16 cellular contexts compared by ENCODE assay signal in genomic region chr10:32307609-32308008, GRCh38. TPM values are rescaled to one million over a fixed set of nuclear protein-coding genes. Genes with fewer than 3 reads are reported as not detected.
DNase-seq lines count a peak whose midpoint lies in the region; ATAC-seq, FAIRE-seq and TF ChIP-seq lines count a peak whose summit lies in the region.
"Had no signal": no experiment of that assay in that cellular context is flagged by ENCODE, and none has a peak within 500 bp of the region (broad histone marks: within the 10 kb centered on the region; RNA-seq: fewer than 3 reads in every experiment).

No MANE protein-coding gene starts in this region.

- no peak overlapping the region for H3K4me3 ChIP-seq in keratinocyte (ENCODE audit: control insufficient read depth in 2 of 3, extremely low read depth in 1 of 3, insufficient read depth in 2 of 3, low read depth in 1 of 3, low read length in 3 of 3)
- H3K4me3 ChIP-seq: dorsolateral prefrontal cortex, prostate gland had no signal

- H3K4me3 Mint-ChIP-seq in IgD-negative memory B cell = no peak overlapping the region
- no peak overlapping the region for H3K4me3 Mint-ChIP-seq in stimulated activated naive B cell treated with anti-CD40 and anti-IgM and Interleukin-4, amounts not matched to agents 10 μg/mL and 1 μg/mL and 100 μg/mL, for 72 hours

- TF ChIP-seq CTCF in keratinocyte (optimal IDR thresholded peaks at IDR 0.05 in 1 of 3, IDR thresholded peaks at IDR 0.05 in 1 of 3, conservative IDR thresholded peaks at IDR 0.05 in 1 of 3; ENCODE audit: extremely low read depth in 1 of 3, insufficient read depth in 2 of 3, low read length in 3 of 3) = no peak

- H3K27me3 ChIP-seq in keratinocyte (ENCODE audit: control insufficient read depth, extremely low read depth, insufficient read depth, low read length) = no peaks in the 10 kb centered on the region
- H3K27me3 ChIP-seq: dorsolateral prefrontal cortex had no signal

- H3K4me2 ChIP-seq in keratinocyte (ENCODE audit: control insufficient read depth, extremely low read depth, insufficient read depth, low read depth, low read length) = no peak overlapping the region

- peaks cover 64% of the 10 kb centered on the region for H3K79me2 ChIP-seq in keratinocyte (ENCODE audit: control insufficient read depth, insufficient read depth, low read length)

- no peaks in the 10 kb centered on the region for H3K9me3 ChIP-seq in keratinocyte (ENCODE audit: control insufficient read depth, low read depth, low read length)
- H3K9me3 ChIP-seq: prostate gland had no signal

- no peak overlapping the region for H3K27ac ChIP-seq in keratinocyte (ENCODE audit: control insufficient read depth, insufficient read depth, low read length)
- H3K27ac ChIP-seq: prostate gland had no signal

- no peak overlapping the region for H2AFZ ChIP-seq in keratinocyte (ENCODE audit: control insufficient read depth, low read length)

- H3K27me3 Mint-ChIP-seq in IgD-negative memory B cell = no peaks in the 10 kb centered on the region
- H3K27me3 Mint-ChIP-seq in stimulated activated naive B cell treated with anti-CD40 and anti-IgM and Interleukin-4, amounts not matched to agents 10 μg/mL and 1 μg/mL and 100 μg/mL, for 72 hours = no peaks in the 10 kb centered on the region

- peaks cover 2% of the 10 kb centered on the region for H3K36me3 Mint-ChIP-seq in IgD-negative memory B cell
- H3K36me3 Mint-ChIP-seq in stimulated activated naive B cell treated with anti-CD40 and anti-IgM and Interleukin-4, amounts not matched to agents 10 μg/mL and 1 μg/mL and 100 μg/mL, for 72 hours = peaks cover 18 to 26% of the 10 kb centered on the region in 2 donors

- no peaks in the 10 kb centered on the region for H3K9me3 Mint-ChIP-seq in IgD-negative memory B cell
- no peaks in the 10 kb centered on the region for H3K9me3 Mint-ChIP-seq in stimulated activated naive B cell treated with anti-CD40 and anti-IgM and Interleukin-4, amounts not matched to agents 10 μg/mL and 1 μg/mL and 100 μg/mL, for 72 hours
- H3K9me3 Mint-ChIP-seq: activated T-helper 2 cell treated with anti-CD3 and anti-CD28 coated beads, Interferon-gamma antibody, Interleukin-2, Interleukin-4, amounts not matched to agents 10 μg/mL and 5 μg/mL and 100 μg/mL, durations not matched to agents 14 hours and 24 hours and 36 hours had no signal

- no peaks in the 10 kb centered on the region for H3K4me1 ChIP-seq in keratinocyte (ENCODE audit: control insufficient read depth, extremely low read depth, insufficient read depth, low read length)
- H3K4me1 ChIP-seq: prostate gland had no signal

- ATAC-seq in Right ventricle myocardium superior (ENCODE audit: poor library complexity) (peak; percentile 26), left cardiac atrium (no peak), GM21717 (IDR thresholded peaks at IDR 0.05; ENCODE audit: unreplicated experiment) (no peak)
- no peak for ATAC-seq in stimulated activated naive B cell treated with anti-CD40 and anti-IgM and Interleukin-4, amounts not matched to agents 10 μg/mL and 1 μg/mL and 100 μg/mL, for 72 hours (replicated peaks)

- DNase-seq in Right ventricle myocardium superior = no peak
- DNase-seq in left cardiac atrium = no peak
- no peak for DNase-seq in keratinocyte (ENCODE audit: low read depth, low spot score)
- DNase-seq in stimulated activated naive B cell treated with anti-CD40 and anti-IgM and Interleukin-4, amounts not matched to agents 10 μg/mL and 1 μg/mL and 100 μg/mL, for 72 hours = no peak
- DNase-seq in GOT3 (lab: John Stamatoyannopoulos, UW) = no peak
- no peak for DNase-seq in HuH-7.5 (ENCODE audit: low spot score)
- DNase-seq: activated CD4-positive, alpha-beta T cell treated with anti-CD3 and anti-CD28 coated beads for 4 hours; DMS 273 treated with DMSO at 0.1 percent for 48 hours; dorsolateral prefrontal cortex; NCI-H1436 treated with DMSO at 0.1 percent for 48 hours; NCI-H345; SHP77 treated with DMSO at 0.1 percent for 48 hours had no signal

- H3K27ac Mint-ChIP-seq in IgD-negative memory B cell = peak overlapping the region; percentile 45 to 55 (median 54)
- peak overlapping the region; percentile 84 for H3K27ac Mint-ChIP-seq in stimulated activated naive B cell treated with anti-CD40 and anti-IgM and Interleukin-4, amounts not matched to agents 10 μg/mL and 1 μg/mL and 100 μg/mL, for 72 hours
- H3K27ac Mint-ChIP-seq: activated T-helper 2 cell treated with anti-CD3 and anti-CD28 coated beads, Interferon-gamma antibody, Interleukin-2, Interleukin-4, amounts not matched to agents 10 μg/mL and 5 μg/mL and 100 μg/mL, durations not matched to agents 14 hours and 24 hours and 36 hours had no signal

- intact Hi-C loops in Right ventricle myocardium superior (cut with DNase I) = no loop called here
- intact Hi-C loops in left cardiac atrium (cut with DNase I) = no loop called here

- dilution Hi-C loops in keratinocyte (cut with MboI; ENCODE audit: extremely low pct_ligation_motif_present, low sequenced_read_pairs) = no loop called here

- no peak overlapping the region for H3K9ac ChIP-seq in keratinocyte (ENCODE audit: control insufficient read depth, extremely low read depth, insufficient read depth, low read length)

- H3K36me3 ChIP-seq in keratinocyte (ENCODE audit: control insufficient read depth in 2 of 2, extremely low read depth in 1 of 2, insufficient read depth in 2 of 2, low read length in 2 of 2) = peaks cover 3 to 4% of the 10 kb centered on the region in 2 experiments
- H3K36me3 ChIP-seq: prostate gland had no signal

- peaks cover 26 to 46% (median 37%) of the 10 kb centered on the region in 3 donors for H3K4me1 Mint-ChIP-seq in IgD-negative memory B cell
- peaks cover 28 to 42% of the 10 kb centered on the region in 2 donors for H3K4me1 Mint-ChIP-seq in stimulated activated naive B cell treated with anti-CD40 and anti-IgM and Interleukin-4, amounts not matched to agents 10 μg/mL and 1 μg/mL and 100 μg/mL, for 72 hours

- peak; percentile 80 for FAIRE-seq in keratinocyte (lab: Jason Lieb, UNC)

- no peaks in the 10 kb centered on the region for H4K20me1 ChIP-seq in keratinocyte (ENCODE audit: control insufficient read depth, extremely low read depth, insufficient read depth, low read length)

- H3K9me1 ChIP-seq in keratinocyte (ENCODE audit: control insufficient read depth, extremely low read depth, insufficient read depth, low read length) = no peaks in the 10 kb centered on the region

RNA-seq across cellular contexts. Expression of gene EPC1, which starts 39.3 kb away (rescaled TPM):
- total RNA-seq in Right ventricle myocardium superior (17.3 TPM), left cardiac atrium (10 to 100 TPM; 21.0 to 23.0 TPM)
- polyA plus RNA-seq in IgD-negative memory B cell (78.9 TPM), keratinocyte (15.5 to 34.8 TPM (median 33.5 TPM) in 3 replicates)
- 15.9 TPM for polyA plus RNA-seq in keratinocyte (2011; ENCODE audit: low read depth)
- polyA plus RNA-seq in keratinocyte (2011; cell fraction: cytosol; rRNA removed) = 9.5 and 19.0 TPM in 2 replicates
- 33.0 and 42.0 TPM in 2 replicates for polyA plus RNA-seq in keratinocyte (2011; cell fraction: nucleus; rRNA removed)
- 6.5 and 16.0 TPM in 2 replicates for polyA plus RNA-seq in keratinocyte (2012; ENCODE audit: low replicate concordance)
- polyA minus RNA-seq in keratinocyte = 8.1 to 51.4 TPM (median 38.0 TPM) in 3 replicates
- 16.7 TPM for polyA minus RNA-seq in keratinocyte (2011; cell fraction: cytosol; rRNA and poly(A)+ RNA removed)
- polyA minus RNA-seq in keratinocyte (2011; cell fraction: nucleus; rRNA and poly(A)+ RNA removed) = 27.8 and 49.6 TPM in 2 replicates
